In the genomic region with DNA sequence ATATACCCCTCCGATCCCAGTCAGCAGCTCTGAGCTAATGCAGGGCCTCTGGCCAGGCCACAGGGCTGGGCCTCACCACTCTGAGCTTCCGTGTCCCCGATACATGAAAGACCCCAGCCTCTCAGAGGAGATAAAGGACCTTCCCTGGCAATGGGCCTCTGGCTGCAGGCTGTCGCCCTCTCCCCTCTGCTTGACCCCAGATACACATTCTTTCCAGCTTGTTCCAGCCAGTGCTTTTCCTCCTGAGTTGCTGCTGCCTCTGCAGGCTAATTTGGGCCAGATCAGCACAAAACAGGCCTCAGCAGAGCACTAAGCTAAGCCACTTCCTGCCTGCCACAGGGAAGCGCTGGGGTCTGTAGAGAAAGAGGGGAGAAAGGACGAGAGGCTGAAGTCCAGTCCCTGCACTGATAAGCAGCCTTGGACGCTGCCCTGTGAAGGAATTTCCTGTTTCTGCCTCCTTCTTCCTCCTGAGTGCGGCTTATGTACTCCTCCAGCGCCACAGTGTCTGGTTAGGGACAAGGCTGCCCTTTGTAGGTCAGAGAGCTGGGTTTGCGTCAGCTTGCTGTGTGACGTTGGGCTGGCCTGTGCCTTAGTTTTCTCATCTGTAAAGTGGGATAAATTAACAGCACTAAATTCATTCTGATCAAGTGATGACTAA, we compare ENCODE assay signal across 7 cellular contexts.
DNase-seq lines count a peak whose midpoint lies in the region; ATAC-seq and TF ChIP-seq lines count a peak whose summit lies in the region.

No MANE protein-coding gene starts in this region.

- H3K27ac ChIP-seq in OCI-LY7 (ENCODE audit: low read depth, low read length, poor library complexity, severe bottlenecking) (no peak overlapping the region), endodermal cell (ENCODE audit: low read depth, low read length) (peak overlapping the region; percentile 45), uterus (peak overlapping the region; percentile 86 to 93)

- H3K4me1 ChIP-seq in OCI-LY7 (ENCODE audit: insufficient read depth, low read length, poor library complexity, severe bottlenecking) (peaks cover 8% of the 10 kb centered on the region), endodermal cell (ENCODE audit: control insufficient read depth, insufficient read depth, low read length) (peaks cover 7% of the 10 kb centered on the region), uterus (peaks cover 26 to 34% of the 10 kb centered on the region in 2 donors)

- H3K36me3 Mint-ChIP-seq in endodermal cell (ENCODE audit: low read depth): no peaks in the 10 kb centered on the region
- no peaks in the 10 kb centered on the region for H3K36me3 Mint-ChIP-seq in activated CD4-positive, alpha-beta T cell treated with anti-CD3 and anti-CD28 coated beads, Interleukin-2, amount 10 ng/mL, durations not matched to agents 7 days and 5 days (ENCODE audit: low read depth)

- H3K4me1 Mint-ChIP-seq in endodermal cell: peaks cover 17% of the 10 kb centered on the region
- H3K4me1 Mint-ChIP-seq in activated CD4-positive, alpha-beta T cell treated with anti-CD3 and anti-CD28 coated beads, Interleukin-2, amount 10 ng/mL, durations not matched to agents 7 days and 5 days: peaks cover 4% of the 10 kb centered on the region

- POLR2A ChIA-PET in OCI-LY7 (lab: Charles Lee): interaction anchor here (0.5 to 0.8 kb wide), 3 partner anchors 47 to 166 kb away, joined by 3 read pairs; no protein-coding TSS in a partner anchor
- POLR2A ChIA-PET in activated CD4-positive, alpha-beta T cell treated with anti-CD3 and anti-CD28 coated beads, Interleukin-2, amount 10 ng/mL, durations not matched to agents 7 days and 5 days (lab: Charles Lee): no interaction called here

- DNase-seq in OCI-LY7 (ENCODE audit: low spot score): peak; percentile 32
- peak; percentile 83 for DNase-seq in endodermal cell
- peak; percentile 87 for DNase-seq in mucosa of gallbladder (ENCODE audit: low spot score)
- DNase-seq in uterus: peak in 1 of 2 donors; percentile 70
- DNase-seq in activated CD4-positive, alpha-beta T cell treated with anti-CD3 and anti-CD28 coated beads, Interleukin-2, amount 10 ng/mL, durations not matched to agents 7 days and 5 days: no peak

- peak in 1 of 2 donors; percentile 51 for TF ChIP-seq POLR2A in uterus (IDR thresholded peaks at IDR 0.05)

- H3K27ac Mint-ChIP-seq in endodermal cell: peak overlapping the region; percentile 91
- no peak overlapping the region for H3K27ac Mint-ChIP-seq in activated CD4-positive, alpha-beta T cell treated with anti-CD3 and anti-CD28 coated beads, Interleukin-2, amount 10 ng/mL, durations not matched to agents 7 days and 5 days

- ATAC-seq in GM19463 (IDR thresholded peaks at IDR 0.05; ENCODE audit: unreplicated experiment) (no peak), GM18519 (IDR thresholded peaks at IDR 0.05; ENCODE audit: low FRiP score, unreplicated experiment) (no peak)

- TF ChIP-seq CTCF in OCI-LY7 (conservative IDR thresholded peaks at IDR 0.05; ENCODE audit: low read length) (no peak), endodermal cell (conservative IDR thresholded peaks at IDR 0.05) (peak; percentile 46), uterus (IDR thresholded peaks at IDR 0.05) (no peak)

- H3K27me3 ChIP-seq in endodermal cell (ENCODE audit: control insufficient read depth, insufficient read depth, low read length, poor library complexity, severe bottlenecking) (no peaks in the 10 kb centered on the region), uterus (no peaks in the 10 kb centered on the region)

- CTCF ChIA-PET in OCI-LY7 (lab: Charles Lee; ENCODE audit: unreplicated experiment): interaction anchor here (0.9 kb wide), 1 partner anchor 94 kb away, joined by 3 read pairs; the partner anchor contains the start of gene PCYOX1L
- CTCF ChIA-PET in activated CD4-positive, alpha-beta T cell treated with anti-CD3 and anti-CD28 coated beads, Interleukin-2, amount 10 ng/mL, durations not matched to agents 7 days and 5 days (lab: Charles Lee): interaction anchor here (1.3 to 2.3 kb wide), 2 partner anchors 12 to 25 kb away, joined by 3 to 10 read pairs; no protein-coding TSS in a partner anchor

- intact Hi-C loops in OCI-LY7 (cut with micrococcal nuclease; ENCODE audit: unreplicated experiment) (no loop called here), uterus (cut with DNase I; ENCODE audit: low total_unique reads) (no loop called here)

- H2AFZ ChIP-seq in OCI-LY7 (ENCODE audit: low read length): peak overlapping the region; percentile 90

- H4K20me1 ChIP-seq in OCI-LY7 (ENCODE audit: insufficient read depth, low read length): no peaks in the 10 kb centered on the region

- H3K9ac ChIP-seq in endodermal cell (ENCODE audit: extremely low read depth, low read length, poor library complexity, severe bottlenecking): no peak overlapping the region

- H3K36me3 ChIP-seq in OCI-LY7 (ENCODE audit: insufficient read depth, low read length) (no peaks in the 10 kb centered on the region), endodermal cell (ENCODE audit: control insufficient read depth, insufficient read depth, low read length) (no peaks in the 10 kb centered on the region), uterus (no peaks in the 10 kb centered on the region)

- H3K9me3 ChIP-seq in OCI-LY7 (ENCODE audit: low read length) (no peaks in the 10 kb centered on the region), endodermal cell (ENCODE audit: control insufficient read depth, low read length) (no peaks in the 10 kb centered on the region), uterus (no peaks in the 10 kb centered on the region)

- no peaks in the 10 kb centered on the region for H3K79me2 ChIP-seq in OCI-LY7 (ENCODE audit: insufficient read depth, low read depth, low read length)

- BruUV-seq in OCI-LY7 (replicated peaks; lab: Mats Ljungman, UMichigan): no TSS peak

- H3K4me3 ChIP-seq in OCI-LY7 (ENCODE audit: low read depth, low read length, poor library complexity, severe bottlenecking) (no peak overlapping the region), endodermal cell (ENCODE audit: low read length) (no peak overlapping the region), uterus (no peak overlapping the region)

- H3K4me3 Mint-ChIP-seq in endodermal cell: no peak overlapping the region
- no peak overlapping the region for H3K4me3 Mint-ChIP-seq in activated CD4-positive, alpha-beta T cell treated with anti-CD3 and anti-CD28 coated beads, Interleukin-2, amount 10 ng/mL, durations not matched to agents 7 days and 5 days

- H3K27me3 Mint-ChIP-seq in endodermal cell (ENCODE audit: insufficient read depth): no peaks in the 10 kb centered on the region
- no peaks in the 10 kb centered on the region for H3K27me3 Mint-ChIP-seq in activated CD4-positive, alpha-beta T cell treated with anti-CD3 and anti-CD28 coated beads, Interleukin-2, amount 10 ng/mL, durations not matched to agents 7 days and 5 days

- H3K9me3 Mint-ChIP-seq in endodermal cell: no peaks in the 10 kb centered on the region
- no peaks in the 10 kb centered on the region for H3K9me3 Mint-ChIP-seq in activated CD4-positive, alpha-beta T cell treated with anti-CD3 and anti-CD28 coated beads, Interleukin-2, amount 10 ng/mL, durations not matched to agents 7 days and 5 days

- no peaks in the 10 kb centered on the region for H3K9me2 ChIP-seq in OCI-LY7 (ENCODE audit: insufficient read depth, low read length)

- peak overlapping the region; percentile 33; the same call in 1 of the 2 replicates for H3K4me2 ChIP-seq in OCI-LY7 (ENCODE audit: low read length)

- WGBS in endodermal cell (ENCODE audit: insufficient coverage in 1 of 2, insufficient read length in 1 of 2), 2 experiments: 60 to 80% methylated on average over 8 to 11 of the region's 11 CpGs
